ENCODE assay signal across 23 cellular contexts in the genomic region with DNA sequence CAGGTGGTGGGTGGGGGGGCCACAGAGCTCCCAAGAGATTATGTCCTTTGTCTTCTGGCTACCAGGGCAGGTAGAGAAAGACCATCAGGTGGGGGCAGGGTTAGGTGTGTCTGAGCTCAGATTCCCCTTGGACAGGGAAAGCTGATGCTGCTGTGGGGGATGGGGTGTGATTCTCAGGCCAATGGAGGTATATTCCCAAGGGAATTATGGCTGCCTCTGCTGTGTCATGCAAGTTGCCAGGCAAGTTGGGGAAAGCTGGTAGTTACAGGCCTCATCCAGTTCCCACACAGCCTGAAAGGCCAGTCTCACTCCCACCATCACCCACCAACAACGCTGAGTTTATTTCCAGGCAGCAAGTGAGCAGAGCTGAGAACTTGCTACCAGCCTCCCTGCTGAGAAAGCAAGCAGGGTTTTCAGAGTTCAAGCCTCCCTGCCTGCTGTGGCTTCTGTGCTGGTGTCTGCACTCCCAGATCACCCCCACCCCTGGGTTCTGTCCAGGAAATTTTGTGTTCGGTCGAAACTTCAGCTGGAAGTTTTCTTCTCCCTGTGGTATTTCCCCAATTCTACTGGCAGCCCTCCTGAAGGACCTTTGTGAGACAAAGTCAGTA. TPM values are rescaled to one million over a fixed set of nuclear protein-coding genes. Genes with fewer than 3 reads are reported as not detected.
DNase-seq lines count a peak whose midpoint lies in the region; ATAC-seq and TF ChIP-seq lines count a peak whose summit lies in the region.
"Had no signal": no experiment of that assay in that cellular context is flagged by ENCODE, and none has a peak within 500 bp of the region (broad histone marks: within the 10 kb centered on the region; RNA-seq: fewer than 3 reads in every experiment).

No MANE protein-coding gene starts in this region.

- no peak overlapping the region for H3K14ac ChIP-seq in trophoblast cell (ENCODE audit: low read length)

- no peak overlapping the region for H2AK5ac ChIP-seq in trophoblast cell (ENCODE audit: low read length)

- no peak overlapping the region for H4K12ac ChIP-seq in trophoblast cell (ENCODE audit: low read depth, low read length)

- H3K9me3 Mint-ChIP-seq in activated T-cell treated with anti-CD3 and anti-CD28 coated beads, Interleukin-2, amount 50 U/mL, for 24 hours = no peaks in the 10 kb centered on the region
- peaks cover 5% of the 10 kb centered on the region for H3K9me3 Mint-ChIP-seq in endodermal cell
- H3K9me3 Mint-ChIP-seq: activated T-helper 2 cell treated with anti-CD3 and anti-CD28 coated beads, Interferon-gamma antibody, Interleukin-2, Interleukin-4, amounts not matched to agents 10 μg/mL and 5 μg/mL and 100 μg/mL, durations not matched to agents 14 hours and 24 hours and 36 hours had no signal

- peaks cover 98% of the 10 kb centered on the region for H3K36me3 Mint-ChIP-seq in activated T-cell treated with anti-CD3 and anti-CD28 coated beads, Interleukin-2, amount 50 U/mL, for 24 hours (ENCODE audit: low read depth)
- peaks cover 12% of the 10 kb centered on the region for H3K36me3 Mint-ChIP-seq in endodermal cell (ENCODE audit: low read depth)

- no peak overlapping the region for H2AFZ ChIP-seq in trophoblast cell (ENCODE audit: insufficient read depth, low read length, poor library complexity)

- no peaks in the 10 kb centered on the region for H3K79me1 ChIP-seq in trophoblast cell (ENCODE audit: low read length)

- no peak overlapping the region for H2BK5ac ChIP-seq in trophoblast cell (ENCODE audit: low read depth, low read length, poor library complexity)

- H3K4me2 ChIP-seq in trophoblast cell (ENCODE audit: low read length) = no peak overlapping the region
- H3K4me2 ChIP-seq: A549 had no signal

- no peak overlapping the region for H2BK120ac ChIP-seq in trophoblast cell (ENCODE audit: insufficient read depth, low read length, poor library complexity)

- H3K4me3 Mint-ChIP-seq in activated T-cell treated with anti-CD3 and anti-CD28 coated beads, Interleukin-2, amount 50 U/mL, for 24 hours = no peak overlapping the region
- peak overlapping the region; percentile 38 for H3K4me3 Mint-ChIP-seq in endodermal cell

- H4K8ac ChIP-seq in trophoblast cell (ENCODE audit: low read depth, low read length) = peak overlapping the region; percentile 38

- H3K9me3 ChIP-seq in NT2/D1 (ENCODE audit: insufficient read depth, low read length) (no peaks in the 10 kb centered on the region), endodermal cell (ENCODE audit: control insufficient read depth, low read length) (peaks cover 5% of the 10 kb centered on the region), trophoblast cell (ENCODE audit: insufficient read depth, low read depth, low read length) (no peaks in the 10 kb centered on the region)
- H3K9me3 ChIP-seq: A549 had no signal

- H3K4me1 Mint-ChIP-seq in activated T-cell treated with anti-CD3 and anti-CD28 coated beads, Interleukin-2, amount 50 U/mL, for 24 hours (ENCODE audit: low read depth) = peaks cover 65% of the 10 kb centered on the region
- peaks cover 31% of the 10 kb centered on the region for H3K4me1 Mint-ChIP-seq in endodermal cell

- TF ChIP-seq CTCF in endodermal cell (conservative IDR thresholded peaks at IDR 0.05) (no peak), foreskin fibroblast (IDR thresholded peaks at IDR 0.05; ENCODE audit: low read depth, low read length) (no peak)

- no peak for DNase-seq in activated T-cell treated with anti-CD3 and anti-CD28 coated beads, Interleukin-2, amount 50 U/mL, for 24 hours
- DNase-seq in activated T-cell treated with anti-CD3 and anti-CD28 coated beads for 4 hours = no peak
- no peak for DNase-seq in NT2/D1 (ENCODE audit: low read depth, low spot score)
- DNase-seq in endodermal cell = peak; percentile 67
- no peak for DNase-seq in trophoblast cell
- no peak for DNase-seq in foreskin fibroblast
- DNase-seq: amygdala; cerebellar nuclear complex; GOT3; hippocampal formation; kidney; MV-4-11; NCI-H2029 treated with DMSO at 0.1 percent for 48 hours; NCI-H524; Right ventricle myocardium superior; stimulated activated naive CD8-positive, alpha-beta T cell treated with anti-CD3 and anti-CD28 coated beads, Interleukin-15, Interleukin-2, amounts not matched to agents 100 U/mL and 50 U/mL, for 24 hours; upper lobe of left lung had no signal

- H3K4ac ChIP-seq in trophoblast cell (ENCODE audit: low read depth, low read length) = no peak overlapping the region

- peaks cover 3% of the 10 kb centered on the region for H3K4me1 ChIP-seq in NT2/D1 (ENCODE audit: insufficient read depth, insufficient read length)
- peaks cover 5% of the 10 kb centered on the region for H3K4me1 ChIP-seq in endodermal cell (ENCODE audit: control insufficient read depth, insufficient read depth, low read length)
- peaks cover 0 to 4% of the 10 kb centered on the region in 2 experiments for H3K4me1 ChIP-seq in trophoblast cell (ENCODE audit: control insufficient read depth in 1 of 2, insufficient read depth in 2 of 2, low read length in 2 of 2)
- H3K4me1 ChIP-seq: A549 had no signal

- peak overlapping the region; percentile 40 for H3K18ac ChIP-seq in trophoblast cell (ENCODE audit: low read length)

- H3K27ac ChIP-seq in endodermal cell (ENCODE audit: low read depth, low read length) = no peak overlapping the region
- no peak overlapping the region for H3K27ac ChIP-seq in trophoblast cell (ENCODE audit: low read depth, low read length)
- H3K27ac ChIP-seq: A549, upper lobe of left lung had no signal

- H3K9ac ChIP-seq in NT2/D1 (ENCODE audit: insufficient read length, low read depth) (peak overlapping the region; percentile 24), endodermal cell (ENCODE audit: extremely low read depth, low read length, poor library complexity, severe bottlenecking) (peak overlapping the region; percentile 34), trophoblast cell (ENCODE audit: low read length) (no peak overlapping the region)

- no peak overlapping the region for H2BK12ac ChIP-seq in trophoblast cell (ENCODE audit: low read length)

- ATAC-seq in HG03520 (IDR thresholded peaks at IDR 0.05; ENCODE audit: unreplicated experiment) (no peak), HG03196 (IDR thresholded peaks at IDR 0.05; ENCODE audit: unreplicated experiment) (no peak)
- ATAC-seq: A549; stimulated activated naive CD8-positive, alpha-beta T cell treated with anti-CD3 and anti-CD28 coated beads, Interleukin-15, Interleukin-2, amounts not matched to agents 100 U/mL and 50 U/mL, for 24 hours had no signal

- H3K27me3 Mint-ChIP-seq in activated T-cell treated with anti-CD3 and anti-CD28 coated beads, Interleukin-2, amount 50 U/mL, for 24 hours = no peaks in the 10 kb centered on the region
- H3K27me3 Mint-ChIP-seq in endodermal cell (ENCODE audit: insufficient read depth) = no peaks in the 10 kb centered on the region

- no peak overlapping the region for H4K91ac ChIP-seq in trophoblast cell (ENCODE audit: low read depth, low read length)

- no peak overlapping the region for H3K23ac ChIP-seq in trophoblast cell (ENCODE audit: low read length)

- no peak overlapping the region for H3K4me3 ChIP-seq in NT2/D1 (ENCODE audit: insufficient read length, low read depth)
- peak overlapping the region; percentile 21 for H3K4me3 ChIP-seq in endodermal cell (ENCODE audit: low read length)
- no peak overlapping the region for H3K4me3 ChIP-seq in trophoblast cell (ENCODE audit: low read depth, low read length)
- H3K4me3 ChIP-seq in foreskin fibroblast (ENCODE audit: low read depth in 1 of 2, low read length in 2 of 2) = no peak overlapping the region
- H3K4me3 ChIP-seq: A549, upper lobe of left lung had no signal

- WGBS in endodermal cell (ENCODE audit: insufficient coverage in 1 of 2, insufficient read length in 1 of 2), 2 experiments = 74 to 83% methylated on average over 2 to 3 of the region's 3 CpGs
- no CpG with 5 or more reads among the region's 3 CpGs for WGBS in trophoblast cell (ENCODE audit: extremely low coverage, insufficient coverage, insufficient read length)

- H3K27me3 ChIP-seq in NT2/D1 (ENCODE audit: insufficient read depth, insufficient read length) (no peaks in the 10 kb centered on the region), endodermal cell (ENCODE audit: control insufficient read depth, insufficient read depth, low read length, poor library complexity, severe bottlenecking) (no peaks in the 10 kb centered on the region), trophoblast cell (ENCODE audit: insufficient read depth, low read length) (no peaks in the 10 kb centered on the region)
- H3K27me3 ChIP-seq: upper lobe of left lung had no signal

- no peaks in the 10 kb centered on the region for H3K79me2 ChIP-seq in trophoblast cell (ENCODE audit: control insufficient read depth, insufficient read depth, low read length, poor library complexity)

- H3K36me3 ChIP-seq in NT2/D1 (ENCODE audit: insufficient read depth, insufficient read length, low read length) (no peaks in the 10 kb centered on the region), endodermal cell (ENCODE audit: control insufficient read depth, insufficient read depth, low read length) (no peaks in the 10 kb centered on the region), trophoblast cell (ENCODE audit: control insufficient read depth in 1 of 2, insufficient read depth in 2 of 2, low read length in 2 of 2) (peaks cover 0 to 1% of the 10 kb centered on the region in 2 experiments)

- peak overlapping the region; percentile 77 for H3K27ac Mint-ChIP-seq in activated T-cell treated with anti-CD3 and anti-CD28 coated beads, Interleukin-2, amount 50 U/mL, for 24 hours
- peak overlapping the region; percentile 98 for H3K27ac Mint-ChIP-seq in endodermal cell

RNA-seq across cellular contexts. Expression of a gene that starts 21.3 kb away (rescaled TPM):
- total RNA-seq in endodermal cell = 10 to 100 TPM; 10.4 to 11.9 TPM
- 8.3 TPM for polyA plus RNA-seq in endodermal cell (2013, experiment 1 of 2)
- polyA plus RNA-seq in endodermal cell (2013, experiment 2 of 2) = 10.8 TPM
- 4.9 and 5.5 TPM in 2 replicates for polyA plus RNA-seq in trophoblast cell (2013)

RNA-seq across cellular contexts. Expression of a gene that starts 45.6 kb away (rescaled TPM):
- total RNA-seq in endodermal cell = 1 to 10 TPM; 2.0 to 4.2 TPM
- polyA plus RNA-seq in endodermal cell (2013, experiment 1 of 2) = 2.9 TPM
- polyA plus RNA-seq in endodermal cell (2013, experiment 2 of 2) = 2.8 TPM
- 0.44 and 0.62 TPM in 2 replicates for polyA plus RNA-seq in trophoblast cell (2013)
- total RNA-seq: fibroblast of villous mesenchyme, lung microvascular endothelial cell had no signal
- polyA plus RNA-seq: A549 had no signal
